8 cellular contexts compared by ENCODE assay signal in genomic region chr1:210328032-210328745, GRCh38. TPM values are rescaled to one million over a fixed set of nuclear protein-coding genes. Genes with fewer than 3 reads are reported as not detected.
A peak's percentile ranks its signal among the peaks of the same experiment; 100 is the strongest.
DNase-seq lines count a peak whose midpoint lies in the region; ATAC-seq and TF ChIP-seq lines count a peak whose summit lies in the region.

No MANE protein-coding gene starts in this region.

- H3K4me3 ChIP-seq in SK-N-MC, result peak overlapping the region; percentile 90
- H3K4me3 ChIP-seq in fibroblast of the aortic adventitia (ENCODE audit: low read depth, low read length), result peak overlapping the region; percentile 73
- H3K4me3 ChIP-seq in parathyroid adenoma (ENCODE audit: low read depth, low read length), result peak overlapping the region; percentile 84

- peak overlapping the region; percentile 76 for H3K9ac ChIP-seq in SK-N-MC (ENCODE audit: insufficient read length)
- H3K9ac ChIP-seq in parathyroid adenoma, result no peak overlapping the region

- peaks cover 2% of the 10 kb centered on the region for H3K4me1 ChIP-seq in parathyroid adenoma

- no peaks in the 10 kb centered on the region for H3K36me3 ChIP-seq in SK-N-MC (ENCODE audit: insufficient read depth, low read length)
- H3K36me3 ChIP-seq in parathyroid adenoma (ENCODE audit: control insufficient read depth, insufficient read depth, low read length), result no peaks in the 10 kb centered on the region

- peak overlapping the region; percentile 97 for H3K4me2 ChIP-seq in parathyroid adenoma (ENCODE audit: low read length)

- H2AFZ ChIP-seq in parathyroid adenoma, result peak overlapping the region; percentile 100

- DNase-seq in DMS79 treated with DMSO at 0.1 percent for 48 hours (lab: John Stamatoyannopoulos, UW) (peak; percentile 45), DMS79 (lab: John Stamatoyannopoulos, UW) (no peak), SK-N-MC (ENCODE audit: low read depth, low spot score) (no peak), fibroblast of the aortic adventitia (ENCODE audit: low read depth) (no peak)
- DNase-seq in stimulated activated CD4-positive, alpha-beta T cell treated with anti-CD3 and anti-CD28 coated beads, Interleukin-4, amount 100 ng/mL, for 24 hours, result no peak

- ATAC-seq in GM19397 (IDR thresholded peaks at IDR 0.05; ENCODE audit: unreplicated experiment), result no peak
- no peak for ATAC-seq in HG03159 (IDR thresholded peaks at IDR 0.05; ENCODE audit: unreplicated experiment)

- H3K9me3 ChIP-seq in SK-N-MC (ENCODE audit: low read depth, low read length) (no peaks in the 10 kb centered on the region), parathyroid adenoma (ENCODE audit: control insufficient read depth, low read length) (no peaks in the 10 kb centered on the region)

- no peaks in the 10 kb centered on the region for H3K27me3 ChIP-seq in parathyroid adenoma (ENCODE audit: control insufficient read depth, insufficient read depth, low read length)

- no peak overlapping the region for H3K27ac ChIP-seq in SK-N-MC
- H3K27ac ChIP-seq in parathyroid adenoma, result peak overlapping the region; percentile 90

- no peaks in the 10 kb centered on the region for H3K79me2 ChIP-seq in parathyroid adenoma

- TF ChIP-seq CTCF in fibroblast of the aortic adventitia (IDR thresholded peaks at IDR 0.05; ENCODE audit: insufficient read depth, low read length) (no peak), parathyroid adenoma (IDR thresholded peaks at IDR 0.05) (no peak)

RNA-seq across cellular contexts. Expression of gene HHAT, which starts 0.5 kb away (rescaled TPM):
- total RNA-seq in fibroblast of the aortic adventitia (ENCODE audit: low replicate concordance), result 4.7 and 8.5 TPM in 2 replicates
